ENCODE assay signal across 8 cellular contexts in the genomic region with DNA sequence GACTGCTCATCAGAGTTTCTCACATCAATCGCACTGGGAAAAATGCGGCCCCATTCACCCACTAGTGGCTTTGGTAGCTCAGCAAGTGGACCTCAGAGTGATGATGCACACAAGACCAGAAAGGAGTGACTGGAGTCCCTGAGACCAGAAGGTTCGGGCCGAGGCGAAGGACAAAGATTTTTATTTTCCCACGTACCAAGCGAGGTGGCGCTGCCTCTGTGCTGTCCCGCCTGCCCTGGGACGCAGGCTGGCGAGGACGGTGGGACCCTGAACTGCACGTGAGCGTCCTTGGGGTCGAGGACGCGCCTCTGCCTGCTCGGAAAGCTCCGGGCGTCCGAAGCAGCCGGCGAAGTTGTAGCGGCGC. TPM values are rescaled to one million over a fixed set of nuclear protein-coding genes. Genes with fewer than 3 reads are reported as not detected.
DNase-seq lines count a peak whose midpoint lies in the region; ATAC-seq and TF ChIP-seq lines count a peak whose summit lies in the region.
"Not testable (repeated sequence)": the region's sequence is repeated elsewhere in the genome, so short reads cannot be mapped to it uniquely, and the experiment has no call there.

No MANE protein-coding gene starts in this region.

- H3K4me1 Mint-ChIP-seq in activated T-helper 1 cell treated with anti-CD3 and anti-CD28 coated beads, Interleukin-12 subunit alpha, Interleukin-12 subunit beta, Interleukin-2, Interleukin-4 antibody, amounts not matched to agents 30 ng/mL and 10 ng/mL and 1 ng/mL, durations not matched to agents 14 hours and 24 hours and 36 hours (ENCODE audit: low read depth), result peaks cover 37% of the 10 kb centered on the region

- H3K36me3 Mint-ChIP-seq in activated T-helper 1 cell treated with anti-CD3 and anti-CD28 coated beads, Interleukin-12 subunit alpha, Interleukin-12 subunit beta, Interleukin-2, Interleukin-4 antibody, amounts not matched to agents 30 ng/mL and 10 ng/mL and 1 ng/mL, durations not matched to agents 14 hours and 24 hours and 36 hours (ENCODE audit: low read depth), result peaks cover 14% of the 10 kb centered on the region

- peak overlapping the region; percentile 88 for H3K27ac Mint-ChIP-seq in activated T-helper 1 cell treated with anti-CD3 and anti-CD28 coated beads, Interleukin-12 subunit alpha, Interleukin-12 subunit beta, Interleukin-2, Interleukin-4 antibody, amounts not matched to agents 30 ng/mL and 10 ng/mL and 1 ng/mL, durations not matched to agents 14 hours and 24 hours and 36 hours

- intact Hi-C loops in activated T-helper 1 cell treated with anti-CD3 and anti-CD28 coated beads, Interleukin-12 subunit alpha, Interleukin-12 subunit beta, Interleukin-2, Interleukin-4 antibody, amounts not matched to agents 30 ng/mL and 10 ng/mL and 1 ng/mL, durations not matched to agents 14 hours and 24 hours and 36 hours (cut with micrococcal nuclease), result loop anchor here (2.0 kb wide), 1 partner anchor 51 kb away; no protein-coding TSS in a partner anchor

- peak; percentile 39 for DNase-seq in NAMALWA (ENCODE audit: low spot score)
- not testable (repeated sequence) for DNase-seq in activated T-helper 1 cell treated with anti-CD3 and anti-CD28 coated beads, Interleukin-12 subunit alpha, Interleukin-12 subunit beta, Interleukin-2, Interleukin-4 antibody, amounts not matched to agents 30 ng/mL and 10 ng/mL and 1 ng/mL, durations not matched to agents 14 hours and 24 hours and 36 hours (ENCODE audit: low spot score); lung (ENCODE audit: low spot score)
- DNase-seq in erythroblast (lab: John Stamatoyannopoulos, UW), result peak; percentile 59 to 60
- DNase-seq in stimulated activated CD4-positive, alpha-beta T cell treated with anti-CD3 and anti-CD28 coated beads, Interleukin-4, amount 100 ng/mL, for 24 hours, result peak; percentile 4

- H3K4me3 Mint-ChIP-seq in activated T-helper 1 cell treated with anti-CD3 and anti-CD28 coated beads, Interleukin-12 subunit alpha, Interleukin-12 subunit beta, Interleukin-2, Interleukin-4 antibody, amounts not matched to agents 30 ng/mL and 10 ng/mL and 1 ng/mL, durations not matched to agents 14 hours and 24 hours and 36 hours, result peak overlapping the region; percentile 98

- ATAC-seq in GM19372 (IDR thresholded peaks at IDR 0.05; ENCODE audit: low read depth, unreplicated experiment), result peak; percentile 42
- ATAC-seq in HG02885 (IDR thresholded peaks at IDR 0.05; ENCODE audit: poor library complexity, unreplicated experiment), result peak; percentile 41
- not testable (repeated sequence) for ATAC-seq in lung (ENCODE audit: insufficient read depth, low FRiP score)

- H3K4me3 ChIP-seq in lung, result peak overlapping the region; percentile 80

- 1% methylated on average over 10 to 25 of the region's 25 CpGs for WGBS in lung, 2 donors

- H3K27ac ChIP-seq in C4-2B, result peak overlapping the region; percentile 70
- H3K27ac ChIP-seq in lung (ENCODE audit: low read depth in 1 of 2, low read length in 1 of 2), result peak overlapping the region in 1 of 2 donors; percentile 59

- not testable (repeated sequence) for TF ChIP-seq POLR2A in erythroblast (IDR thresholded peaks at IDR 0.05; ENCODE audit: low read length)

- H3K9me3 ChIP-seq in lung (ENCODE audit: control insufficient read depth in 2 of 2, insufficient read depth in 1 of 2, low read length in 1 of 2), result not testable (repeated sequence)

- H3K36me3 ChIP-seq in lung (ENCODE audit: control insufficient read depth in 2 of 2, insufficient read depth in 2 of 2, low read length in 2 of 2), result not testable (repeated sequence)

- not testable (repeated sequence) for H3K27me3 ChIP-seq in lung (ENCODE audit: control insufficient read depth, insufficient read depth)

- not testable (repeated sequence) for H3K27me3 Mint-ChIP-seq in activated T-helper 1 cell treated with anti-CD3 and anti-CD28 coated beads, Interleukin-12 subunit alpha, Interleukin-12 subunit beta, Interleukin-2, Interleukin-4 antibody, amounts not matched to agents 30 ng/mL and 10 ng/mL and 1 ng/mL, durations not matched to agents 14 hours and 24 hours and 36 hours (ENCODE audit: insufficient read depth)

- H3K9me3 Mint-ChIP-seq in activated T-helper 1 cell treated with anti-CD3 and anti-CD28 coated beads, Interleukin-12 subunit alpha, Interleukin-12 subunit beta, Interleukin-2, Interleukin-4 antibody, amounts not matched to agents 30 ng/mL and 10 ng/mL and 1 ng/mL, durations not matched to agents 14 hours and 24 hours and 36 hours, result not testable (repeated sequence)

- H3K4me1 ChIP-seq in lung (ENCODE audit: control insufficient read depth in 2 of 2, insufficient read depth in 2 of 2, low read length in 2 of 2), result not testable (repeated sequence)

- 0 out of 2 replicates have a peak, but pooled peaks have one; percentile 2 for TF ChIP-seq CTCF in C4-2B (conservative IDR thresholded peaks at IDR 0.05)
- TF ChIP-seq CTCF in lung (IDR thresholded peaks at IDR 0.05; ENCODE audit: control extremely low read depth, extremely low read depth), result not testable (repeated sequence)

RNA-seq across cellular contexts. Expression of gene TIMM23, which starts 0.6 kb away (rescaled TPM):
- total RNA-seq in activated T-helper 1 cell treated with anti-CD3 and anti-CD28 coated beads, Interleukin-12 subunit alpha, Interleukin-12 subunit beta, Interleukin-2, Interleukin-4 antibody, amounts not matched to agents 30 ng/mL and 10 ng/mL and 1 ng/mL, durations not matched to agents 14 hours and 24 hours and 36 hours, result 102 and 107 TPM in 2 replicates
- total RNA-seq in lung, result 10 to 100 TPM; 37.0 to 41.5 TPM
- polyA plus RNA-seq in lung, result 10 to 100 TPM; 51.5 to 63.1 TPM

RNA-seq across cellular contexts. Expression of gene NCOA4, which starts 58.7 kb away (rescaled TPM):
- 101 and 102 TPM in 2 replicates for total RNA-seq in activated T-helper 1 cell treated with anti-CD3 and anti-CD28 coated beads, Interleukin-12 subunit alpha, Interleukin-12 subunit beta, Interleukin-2, Interleukin-4 antibody, amounts not matched to agents 30 ng/mL and 10 ng/mL and 1 ng/mL, durations not matched to agents 14 hours and 24 hours and 36 hours
- 100 to 1,000 TPM; 123 to 281 TPM for total RNA-seq in lung
- polyA plus RNA-seq in lung, result 10 to 100 TPM; 40.5 to 94.7 TPM
